Comparison of ENCODE assay signal across 9 cellular contexts in genomic region chr3:184135911-184136260, GRCh38. TPM values are rescaled to one million over a fixed set of nuclear protein-coding genes. Genes with fewer than 3 reads are reported as not detected.
A peak's percentile ranks its signal among the peaks of the same experiment; 100 is the strongest.
DNase-seq lines count a peak whose midpoint lies in the region; ATAC-seq and TF ChIP-seq lines count a peak whose summit lies in the region.
"Had no signal": no experiment of that assay in that cellular context is flagged by ENCODE, and none has a peak within 500 bp of the region (broad histone marks: within the 10 kb centered on the region; RNA-seq: fewer than 3 reads in every experiment).

No MANE protein-coding gene starts in this region.

- peaks cover 29% of the 10 kb centered on the region for H3K4me1 Mint-ChIP-seq in activated CD4-positive, alpha-beta T cell treated with anti-CD3 and anti-CD28 coated beads for 36 hours
- peaks cover 30% of the 10 kb centered on the region for H3K4me1 Mint-ChIP-seq in activated naive CD8-positive, alpha-beta T cell treated with anti-CD3 and anti-CD28 coated beads for 36 hours

- H3K27ac Mint-ChIP-seq in activated CD4-positive, alpha-beta T cell treated with anti-CD3 and anti-CD28 coated beads for 36 hours: peak overlapping the region; percentile 92
- peak overlapping the region; percentile 95 for H3K27ac Mint-ChIP-seq in activated naive CD8-positive, alpha-beta T cell treated with anti-CD3 and anti-CD28 coated beads for 36 hours

- H3K27me3 Mint-ChIP-seq in activated CD4-positive, alpha-beta T cell treated with anti-CD3 and anti-CD28 coated beads for 36 hours: no peaks in the 10 kb centered on the region
- no peaks in the 10 kb centered on the region for H3K27me3 Mint-ChIP-seq in activated naive CD8-positive, alpha-beta T cell treated with anti-CD3 and anti-CD28 coated beads for 36 hours

- H3K9me3 Mint-ChIP-seq in activated CD4-positive, alpha-beta T cell treated with anti-CD3 and anti-CD28 coated beads for 36 hours (ENCODE audit: low read depth): no peaks in the 10 kb centered on the region
- no peaks in the 10 kb centered on the region for H3K9me3 Mint-ChIP-seq in activated naive CD8-positive, alpha-beta T cell treated with anti-CD3 and anti-CD28 coated beads for 36 hours

- no peaks in the 10 kb centered on the region for H3K36me3 ChIP-seq in kidney epithelial cell (ENCODE audit: control insufficient read depth, insufficient read depth, low read length)

- POLR2A ChIA-PET in activated CD4-positive, alpha-beta T cell treated with anti-CD3 and anti-CD28 coated beads for 36 hours (lab: Charles Lee): no interaction called here

- intact Hi-C loops in activated CD4-positive, alpha-beta T cell treated with anti-CD3 and anti-CD28 coated beads for 36 hours (cut with DNase I, micrococcal nuclease): loop anchor here (1.0 to 10.0 kb wide), 11 partner anchors 19 to 499 kb away; partner anchors contain the start of genes ABCF3 (in 2 of the 2), AP2M1 (in 2 of the 2), DVL3 (in 2 of the 2) and EEF1AKMT4 (in 2 of the 2)

- peak overlapping the region; percentile 88 for H3K27ac ChIP-seq in temporal lobe (ENCODE audit: low read depth, low read length)

- H3K4me3 Mint-ChIP-seq in activated CD4-positive, alpha-beta T cell treated with anti-CD3 and anti-CD28 coated beads for 36 hours: peak overlapping the region; percentile 97
- peak overlapping the region; percentile 95 for H3K4me3 Mint-ChIP-seq in activated naive CD8-positive, alpha-beta T cell treated with anti-CD3 and anti-CD28 coated beads for 36 hours

- ATAC-seq in activated CD4-positive, alpha-beta T cell treated with anti-CD3 and anti-CD28 coated beads for 36 hours: no peak

- H3K36me3 Mint-ChIP-seq in activated CD4-positive, alpha-beta T cell treated with anti-CD3 and anti-CD28 coated beads for 36 hours (ENCODE audit: low read depth): peaks cover 20% of the 10 kb centered on the region
- H3K36me3 Mint-ChIP-seq in activated naive CD8-positive, alpha-beta T cell treated with anti-CD3 and anti-CD28 coated beads for 36 hours: peaks cover 19% of the 10 kb centered on the region

- no peak for DNase-seq in activated CD4-positive, alpha-beta T cell treated with anti-CD3 and anti-CD28 coated beads for 36 hours
- DNase-seq in activated CD4-positive, alpha-beta T cell treated with anti-CD3 and anti-CD28 coated beads, Interleukin-2, amount 50 U/mL, for 48 hours: no peak
- no peak for DNase-seq in activated naive CD8-positive, alpha-beta T cell treated with anti-CD3 and anti-CD28 coated beads for 36 hours
- DNase-seq in kidney epithelial cell (ENCODE audit: low read depth) (no peak), NCI-H526 (lab: John Stamatoyannopoulos, UW) (no peak), cortex of kidney (lab: John Stamatoyannopoulos, UW) (no peak)
- DNase-seq in stimulated activated CD4-positive, alpha-beta T cell treated with anti-CD3 and anti-CD28 coated beads, Interleukin-4, amount 100 ng/mL, for 24 hours: no peak

- H3K4me3 ChIP-seq in kidney epithelial cell (ENCODE audit: low read depth, low read length): peak overlapping the region; percentile 83

- H3K27me3 ChIP-seq in kidney epithelial cell (ENCODE audit: control insufficient read depth, insufficient read depth, low read length): no peaks in the 10 kb centered on the region

- TF ChIP-seq CTCF in kidney epithelial cell (IDR thresholded peaks at IDR 0.05; ENCODE audit: insufficient read depth, low read length, poor library complexity, severe bottlenecking): no peak

- CTCF ChIA-PET in activated CD4-positive, alpha-beta T cell treated with anti-CD3 and anti-CD28 coated beads for 36 hours (lab: Charles Lee): interaction anchor here (0.9 to 3.0 kb wide), 3 partner anchors 9 to 243 kb away, joined by 4 to 11 read pairs (median 4); no protein-coding TSS in a partner anchor

RNA-seq across cellular contexts. Expression of gene EIF2B5, which starts 0.7 kb away (rescaled TPM):
- total RNA-seq in activated CD4-positive, alpha-beta T cell treated with anti-CD3 and anti-CD28 coated beads for 36 hours: 10 to 100 TPM; 46.4 to 60.6 TPM
- 10 to 100 TPM; 73.2 to 74.4 TPM for total RNA-seq in activated naive CD8-positive, alpha-beta T cell treated with anti-CD3 and anti-CD28 coated beads for 36 hours
- 28.8 and 33.8 TPM in 2 replicates for total RNA-seq in kidney epithelial cell
- total RNA-seq in temporal lobe: 29.7 TPM

RNA-seq across cellular contexts. Expression of gene DVL3, which starts 19.3 kb away (rescaled TPM):
- total RNA-seq in activated CD4-positive, alpha-beta T cell treated with anti-CD3 and anti-CD28 coated beads for 36 hours: 10 to 100 TPM; 24.9 to 29.6 TPM
- total RNA-seq in activated naive CD8-positive, alpha-beta T cell treated with anti-CD3 and anti-CD28 coated beads for 36 hours: 10 to 100 TPM; 22.9 to 25.2 TPM
- total RNA-seq in kidney epithelial cell: 51.7 and 61.6 TPM in 2 replicates
- 28.0 TPM for total RNA-seq in temporal lobe

RNA-seq across cellular contexts. Expression of gene AP2M1, which starts 38.8 kb away (rescaled TPM):
- total RNA-seq in activated CD4-positive, alpha-beta T cell treated with anti-CD3 and anti-CD28 coated beads for 36 hours: 100 to 1,000 TPM; 192 to 204 TPM
- 100 to 1,000 TPM; 209 to 219 TPM for total RNA-seq in activated naive CD8-positive, alpha-beta T cell treated with anti-CD3 and anti-CD28 coated beads for 36 hours
- total RNA-seq in kidney epithelial cell: 282 and 297 TPM in 2 replicates
- 228 TPM for total RNA-seq in temporal lobe

RNA-seq across cellular contexts. Expression of gene HTR3E, which starts 39.0 kb away (rescaled TPM):
- total RNA-seq in activated CD4-positive, alpha-beta T cell treated with anti-CD3 and anti-CD28 coated beads for 36 hours: not detected
- not detected for total RNA-seq in activated naive CD8-positive, alpha-beta T cell treated with anti-CD3 and anti-CD28 coated beads for 36 hours
- total RNA-seq in kidney epithelial cell: not detected in 2 replicates
- total RNA-seq in temporal lobe: not detected
- total RNA-seq: lung microvascular endothelial cell had no signal

RNA-seq across cellular contexts. Expression of gene ABCF3, which starts 50.1 kb away (rescaled TPM):
- 10 to 100 TPM; 58.2 to 66.2 TPM for total RNA-seq in activated CD4-positive, alpha-beta T cell treated with anti-CD3 and anti-CD28 coated beads for 36 hours
- 10 to 100 TPM; 57.2 to 58.7 TPM for total RNA-seq in activated naive CD8-positive, alpha-beta T cell treated with anti-CD3 and anti-CD28 coated beads for 36 hours
- total RNA-seq in kidney epithelial cell (55.7 and 57.9 TPM in 2 replicates), temporal lobe (38.4 TPM)
